In the genomic region with DNA sequence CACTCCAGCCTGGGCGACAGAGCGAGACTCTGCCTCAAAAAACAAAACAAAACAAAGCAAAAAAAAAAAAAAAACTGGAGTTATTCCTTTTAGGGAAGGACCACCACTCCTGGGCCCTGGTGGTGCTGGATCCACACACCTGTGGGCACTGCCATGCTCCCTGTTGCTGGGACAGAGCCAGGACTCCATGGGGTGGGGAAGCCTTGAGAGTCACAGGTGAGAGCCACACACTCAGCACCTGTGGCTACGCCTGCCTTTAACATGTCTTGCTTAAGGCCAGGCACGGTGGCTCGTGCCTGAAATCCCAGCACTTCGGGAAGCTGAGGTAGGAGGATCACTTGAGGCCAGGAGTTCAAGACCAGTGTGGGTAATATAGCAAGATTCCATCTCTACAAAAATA, we compare ENCODE assay signal across 9 cellular contexts. TPM values are rescaled to one million over a fixed set of nuclear protein-coding genes. Genes with fewer than 3 reads are reported as not detected.
"Had no signal": no experiment of that assay in that cellular context is flagged by ENCODE, and none has a peak within 500 bp of the region (broad histone marks: within the 10 kb centered on the region; RNA-seq: fewer than 3 reads in every experiment).

No MANE protein-coding gene starts in this region.

- H3K27ac ChIP-seq: GM23248 had no signal

- ATAC-seq: K562 had no signal

- H3K4me3 ChIP-seq: GM23248, K562 had no signal

- H3K4me3 Mint-ChIP-seq: HFFc6 had no signal

- H3K27ac Mint-ChIP-seq: HFFc6 had no signal

- H3K9me3 Mint-ChIP-seq: HFFc6 had no signal

- DNase-seq: GM23248, GOT3, H7, HCEC 1CT, HFFc6, IMR-90, KG1 had no signal

RNA-seq across cellular contexts. Expression of a gene that starts 18.3 kb away (rescaled TPM):
- total RNA-seq: GM23248, H4, HFFc6, IMR-90 had no signal
- polyA plus RNA-seq: GM23248 had no signal

RNA-seq across cellular contexts. Expression of a gene that starts 20.8 kb away (rescaled TPM):
- total RNA-seq: H4, HFFc6 had no signal

RNA-seq across cellular contexts. Expression of a gene that starts 25.5 kb away (rescaled TPM):
- total RNA-seq: H4, K562 had no signal
- polyA plus RNA-seq: K562 had no signal
